Comparison of ENCODE assay signal across 39 cellular contexts in genomic region chr7:122073635-122074034, GRCh38.
"Had no signal": no experiment of that assay in that cellular context is flagged by ENCODE, and none has a peak within 500 bp of the region (broad histone marks: within the 10 kb centered on the region; RNA-seq: fewer than 3 reads in every experiment).

No MANE protein-coding gene starts in this region.

- H3K4me3 ChIP-seq: adrenal gland, ascending aorta, body of pancreas, breast epithelium, cardiac muscle cell had no signal

- FAIRE-seq: astrocyte, bronchial epithelial cell had no signal

- H3K27ac Mint-ChIP-seq: activated naive CD4-positive, alpha-beta T cell treated with anti-CD3 and anti-CD28 coated beads for 36 hours; activated naive CD4-positive, alpha-beta T cell treated with anti-CD3 and anti-CD28 coated beads, Interleukin-2, amount 10 ng/mL, durations not matched to agents 7 days and 5 days; activated naive CD4-positive, alpha-beta T cell treated with anti-CD3 and anti-CD28 coated beads, Interleukin-2, amount 50 U/mL, for 24 hours; activated naive CD4-positive, alpha-beta T cell treated with anti-CD3 and anti-CD28 coated beads, Interleukin-2, amount 50 U/mL, for 72 hours; activated naive CD8-positive, alpha-beta T cell; activated naive CD8-positive, alpha-beta T cell treated with anti-CD3 and anti-CD28 coated beads for 36 hours; activated naive CD8-positive, alpha-beta T cell treated with anti-CD3 and anti-CD28 coated beads, Interleukin-2, amount 10 ng/mL, durations not matched to agents 7 days and 5 days; activated naive CD8-positive, alpha-beta T cell treated with anti-CD3 and anti-CD28 coated beads, Interleukin-2, amount 50 U/mL, for 24 hours; activated T-cell treated with anti-CD3 and anti-CD28 coated beads, Interleukin-2, amount 50 U/mL, for 24 hours; activated T-cell treated with anti-CD3 and anti-CD28 coated beads, Interleukin-2, amount 50 U/mL, for 72 hours; activated T-helper 1 cell treated with anti-CD3 and anti-CD28 coated beads, Interleukin-12 subunit alpha, Interleukin-12 subunit beta, Interleukin-2, Interleukin-4 antibody, amounts not matched to agents 30 ng/mL and 10 ng/mL and 1 ng/mL, durations not matched to agents 14 hours and 24 hours and 36 hours; activated T-helper 17 cell treated with anti-CD3 and anti-CD28 coated beads, Interleukin-2, amount 50 U/mL, for 72 hours; activated T-helper 2 cell treated with anti-CD3 and anti-CD28 coated beads, Interferon-gamma antibody, Interleukin-2, Interleukin-4, amounts not matched to agents 10 μg/mL and 5 μg/mL and 100 μg/mL, durations not matched to agents 14 hours and 24 hours and 36 hours; brain had no signal

- H3K4me1 ChIP-seq: adrenal gland, ascending aorta, body of pancreas, breast epithelium had no signal

- H3K27me3 ChIP-seq: adrenal gland, ascending aorta, body of pancreas, brain microvascular endothelial cell, breast epithelium, cardiac muscle cell had no signal

- H3K36me3 Mint-ChIP-seq: activated naive CD4-positive, alpha-beta T cell treated with anti-CD3 and anti-CD28 coated beads, Interleukin-2, amount 10 ng/mL, durations not matched to agents 7 days and 5 days; activated naive CD4-positive, alpha-beta T cell treated with anti-CD3 and anti-CD28 coated beads, Interleukin-2, amount 50 U/mL, for 24 hours; activated naive CD8-positive, alpha-beta T cell treated with anti-CD3 and anti-CD28 coated beads, Interleukin-2, amount 10 ng/mL, durations not matched to agents 7 days and 5 days had no signal

- H3K27ac ChIP-seq: adrenal gland, ascending aorta, body of pancreas, brain microvascular endothelial cell, breast epithelium, cardiac muscle cell had no signal

- H3K4me3 Mint-ChIP-seq: activated naive CD4-positive, alpha-beta T cell treated with anti-CD3 and anti-CD28 coated beads for 36 hours; activated naive CD4-positive, alpha-beta T cell treated with anti-CD3 and anti-CD28 coated beads, Interleukin-2, amount 10 ng/mL, durations not matched to agents 7 days and 5 days; activated naive CD4-positive, alpha-beta T cell treated with anti-CD3 and anti-CD28 coated beads, Interleukin-2, amount 50 U/mL, for 24 hours; activated naive CD8-positive, alpha-beta T cell; activated naive CD8-positive, alpha-beta T cell treated with anti-CD3 and anti-CD28 coated beads for 36 hours; activated naive CD8-positive, alpha-beta T cell treated with anti-CD3 and anti-CD28 coated beads, Interleukin-2, amount 10 ng/mL, durations not matched to agents 7 days and 5 days; activated naive CD8-positive, alpha-beta T cell treated with anti-CD3 and anti-CD28 coated beads, Interleukin-2, amount 50 U/mL, for 24 hours; activated T-cell treated with anti-CD3 and anti-CD28 coated beads, Interleukin-2, amount 50 U/mL, for 24 hours; activated T-cell treated with anti-CD3 and anti-CD28 coated beads, Interleukin-2, amount 50 U/mL, for 4 hours; activated T-cell treated with anti-CD3 and anti-CD28 coated beads, Interleukin-2, amount 50 U/mL, for 72 hours; activated T-helper 1 cell treated with anti-CD3 and anti-CD28 coated beads, Interleukin-12 subunit alpha, Interleukin-12 subunit beta, Interleukin-2, Interleukin-4 antibody, amounts not matched to agents 30 ng/mL and 10 ng/mL and 1 ng/mL, durations not matched to agents 14 hours and 24 hours and 36 hours; activated T-helper 17 cell treated with anti-CD3 and anti-CD28 coated beads, Interleukin-2, amount 50 U/mL, for 72 hours; brain; central memory CD8-positive, alpha-beta T cell had no signal

- DNase-seq: activated effector memory CD4-positive, alpha-beta T cell treated with anti-CD3 and anti-CD28 coated beads, Interleukin-2, amount 50 U/mL, for 16 hours; activated effector memory CD4-positive, alpha-beta T cell treated with Interleukin-2 at 50 U/mL for 16 hours; activated gamma-delta T cell; activated gamma-delta T cell treated with Interleukin-2 at 50 U/mL for 16 hours; activated naive CD4-positive, alpha-beta T cell; activated naive CD4-positive, alpha-beta T cell treated with anti-CD3 and anti-CD28 coated beads for 36 hours; activated naive CD4-positive, alpha-beta T cell treated with anti-CD3 and anti-CD28 coated beads, Interleukin-2, amount 10 ng/mL, durations not matched to agents 7 days and 5 days; activated naive CD4-positive, alpha-beta T cell treated with anti-CD3 and anti-CD28 coated beads, Interleukin-2, amount 50 U/mL, for 16 hours; activated naive CD4-positive, alpha-beta T cell treated with Interleukin-2 at 50 U/mL for 16 hours; activated naive CD8-positive, alpha-beta T cell treated with anti-CD3 and anti-CD28 coated beads for 36 hours; activated naive CD8-positive, alpha-beta T cell treated with anti-CD3 and anti-CD28 coated beads, Interleukin-2, amount 10 ng/mL, durations not matched to agents 7 days and 5 days; activated naive CD8-positive, alpha-beta T cell treated with anti-CD3 and anti-CD28 coated beads, Interleukin-2, amount 50 U/mL, for 24 hours; activated T-cell treated with anti-CD3 and anti-CD28 coated beads, Interleukin-2, amount 50 U/mL, for 24 hours; activated T-cell treated with anti-CD3 and anti-CD28 coated beads, Interleukin-2, amount 50 U/mL, for 4 hours; activated T-cell treated with anti-CD3 and anti-CD28 coated beads, Interleukin-2, amount 50 U/mL, for 48 hours; activated T-cell treated with anti-CD3 and anti-CD28 coated beads, Interleukin-2, amount 50 U/mL, for 72 hours; adrenal gland; amniotic stem cell; amygdala; anterior cingulate cortex; aorta; body of pancreas; brain microvascular endothelial cell; caudate nucleus; central memory CD4-positive, alpha-beta T cell; cerebellar nuclear complex had no signal

- H3K27me3 Mint-ChIP-seq: activated naive CD4-positive, alpha-beta T cell treated with anti-CD3 and anti-CD28 coated beads, Interleukin-2, amount 10 ng/mL, durations not matched to agents 7 days and 5 days; activated naive CD4-positive, alpha-beta T cell treated with anti-CD3 and anti-CD28 coated beads, Interleukin-2, amount 50 U/mL, for 24 hours; activated naive CD8-positive, alpha-beta T cell; activated naive CD8-positive, alpha-beta T cell treated with anti-CD3 and anti-CD28 coated beads for 36 hours; activated naive CD8-positive, alpha-beta T cell treated with anti-CD3 and anti-CD28 coated beads, Interleukin-2, amount 10 ng/mL, durations not matched to agents 7 days and 5 days; activated naive CD8-positive, alpha-beta T cell treated with anti-CD3 and anti-CD28 coated beads, Interleukin-2, amount 50 U/mL, for 24 hours; activated T-cell treated with anti-CD3 and anti-CD28 coated beads, Interleukin-2, amount 50 U/mL, for 24 hours; activated T-helper 17 cell treated with anti-CD3 and anti-CD28 coated beads, Interleukin-2, amount 50 U/mL, for 72 hours; brain; central memory CD8-positive, alpha-beta T cell had no signal

- H3K9me3 ChIP-seq: adrenal gland, ascending aorta, body of pancreas, breast epithelium had no signal

- ATAC-seq: activated naive CD4-positive, alpha-beta T cell treated with anti-CD3 and anti-CD28 coated beads, Interleukin-2, amount 50 U/mL, for 72 hours; activated naive CD8-positive, alpha-beta T cell treated with anti-CD3 and anti-CD28 coated beads, Interleukin-2, amount 50 U/mL, for 24 hours; activated T-cell treated with anti-CD3 and anti-CD28 coated beads, Interleukin-2, amount 50 U/mL, for 4 hours; activated T-cell treated with anti-CD3 and anti-CD28 coated beads, Interleukin-2, amount 50 U/mL, for 72 hours; activated T-helper 17 cell treated with anti-CD3 and anti-CD28 coated beads, Interleukin-2, amount 50 U/mL, for 72 hours; body of pancreas had no signal

- H3K4me1 Mint-ChIP-seq: activated naive CD4-positive, alpha-beta T cell treated with anti-CD3 and anti-CD28 coated beads, Interleukin-2, amount 10 ng/mL, durations not matched to agents 7 days and 5 days; activated naive CD4-positive, alpha-beta T cell treated with anti-CD3 and anti-CD28 coated beads, Interleukin-2, amount 50 U/mL, for 24 hours; activated naive CD8-positive, alpha-beta T cell treated with anti-CD3 and anti-CD28 coated beads for 36 hours; activated naive CD8-positive, alpha-beta T cell treated with anti-CD3 and anti-CD28 coated beads, Interleukin-2, amount 10 ng/mL, durations not matched to agents 7 days and 5 days; activated naive CD8-positive, alpha-beta T cell treated with anti-CD3 and anti-CD28 coated beads, Interleukin-2, amount 50 U/mL, for 24 hours; activated T-helper 17 cell treated with anti-CD3 and anti-CD28 coated beads, Interleukin-2, amount 50 U/mL, for 72 hours; central memory CD8-positive, alpha-beta T cell had no signal

- H3K9me3 Mint-ChIP-seq: activated naive CD8-positive, alpha-beta T cell treated with anti-CD3 and anti-CD28 coated beads, Interleukin-2, amount 10 ng/mL, durations not matched to agents 7 days and 5 days; activated naive CD8-positive, alpha-beta T cell treated with anti-CD3 and anti-CD28 coated beads, Interleukin-2, amount 50 U/mL, for 24 hours; activated T-cell treated with anti-CD3 and anti-CD28 coated beads, Interleukin-2, amount 50 U/mL, for 72 hours; activated T-helper 1 cell treated with anti-CD3 and anti-CD28 coated beads, Interleukin-12 subunit alpha, Interleukin-12 subunit beta, Interleukin-2, Interleukin-4 antibody, amounts not matched to agents 30 ng/mL and 10 ng/mL and 1 ng/mL, durations not matched to agents 14 hours and 24 hours and 36 hours; activated T-helper 17 cell treated with anti-CD3 and anti-CD28 coated beads, Interleukin-2, amount 50 U/mL, for 72 hours; activated T-helper 2 cell treated with anti-CD3 and anti-CD28 coated beads, Interferon-gamma antibody, Interleukin-2, Interleukin-4, amounts not matched to agents 10 μg/mL and 5 μg/mL and 100 μg/mL, durations not matched to agents 14 hours and 24 hours and 36 hours had no signal
